In the genomic region with DNA sequence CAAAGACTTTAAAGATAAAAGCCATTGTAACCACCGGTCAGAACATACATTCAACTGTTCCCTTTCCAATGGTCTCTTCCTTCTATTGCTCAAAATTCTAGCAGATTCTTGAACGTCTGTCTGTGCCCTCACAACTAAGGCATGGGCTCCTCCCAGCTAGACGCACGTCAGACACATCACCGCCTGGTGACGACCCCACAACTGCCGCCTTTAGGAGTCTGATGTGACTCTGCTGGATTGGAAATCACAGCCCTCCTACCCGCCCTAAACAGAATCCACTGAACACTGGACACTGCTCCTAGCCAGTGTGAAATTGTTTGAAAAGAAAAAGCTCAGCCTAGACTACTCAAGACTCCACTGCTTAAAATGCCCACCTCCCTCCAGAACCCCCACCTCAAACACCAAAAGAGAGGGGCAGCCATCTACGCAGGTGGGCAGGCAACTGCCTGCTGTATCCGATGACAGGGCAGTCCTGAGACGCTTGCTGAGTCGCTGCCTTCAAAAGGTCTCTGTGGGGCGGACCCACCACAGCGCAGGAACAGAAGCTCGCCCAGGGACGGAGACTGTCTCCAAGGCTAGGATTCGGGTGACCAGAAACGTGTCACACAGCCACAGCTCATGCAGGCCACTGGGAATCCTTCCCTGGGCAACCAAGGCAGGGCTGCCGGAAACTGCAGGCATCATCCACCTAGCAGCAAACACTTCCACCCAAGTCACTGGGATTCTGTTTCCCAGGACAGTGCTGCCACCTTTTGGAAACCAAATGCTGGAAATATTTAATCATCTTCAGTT, we compare ENCODE assay signal across 9 cellular contexts. TPM values are rescaled to one million over a fixed set of nuclear protein-coding genes. Genes with fewer than 3 reads are reported as not detected.
DNase-seq lines count a peak whose midpoint lies in the region; ATAC-seq, FAIRE-seq and TF ChIP-seq lines count a peak whose summit lies in the region.
"Had no signal": no experiment of that assay in that cellular context is flagged by ENCODE, and none has a peak within 500 bp of the region (broad histone marks: within the 10 kb centered on the region; RNA-seq: fewer than 3 reads in every experiment).

No MANE protein-coding gene starts in this region.

- H3K4me3 ChIP-seq in BJ (ENCODE audit: low read depth, low read length) = no peak overlapping the region
- no peak overlapping the region for H3K4me3 ChIP-seq in bronchial epithelial cell (ENCODE audit: low read depth, low read length)
- no peak overlapping the region for H3K4me3 ChIP-seq in right lobe of liver

- DNase-seq in BJ (ENCODE audit: low read depth) (no peak), LHCN-M2 (ENCODE audit: low read depth) (peak; percentile 49), bronchial epithelial cell (ENCODE audit: low read depth) (no peak), right lobe of liver (no peak), dedifferentiated amniotic fluid mesenchymal stem cell (ENCODE audit: extremely low spot score) (no peak)
- no peak for DNase-seq in NK-92 treated with Interleukin-12 subunit alpha and Interleukin-12 subunit beta, amount 100 ng/mL, for 24 hours (lab: John Stamatoyannopoulos, UW)
- DNase-seq: activated T-cell treated with anti-CD3 and anti-CD28 coated beads, Interleukin-2, amount 50 U/mL, for 48 hours had no signal

- no peaks in the 10 kb centered on the region for H3K9me3 ChIP-seq in right lobe of liver

- peak; percentile 47 for TF ChIP-seq CTCF in BJ (IDR thresholded peaks at IDR 0.05; ENCODE audit: insufficient read depth, low read depth, low read length)
- peak; percentile 31 for TF ChIP-seq CTCF in bronchial epithelial cell (IDR thresholded peaks at IDR 0.05; ENCODE audit: insufficient read depth, low read length, severe bottlenecking)
- TF ChIP-seq CTCF in right lobe of liver (IDR thresholded peaks at IDR 0.05) = peak in 2 of 4 donors; percentile 27 to 41

- CTCF ChIA-PET in BJ (lab: Yijun Ruan, JAX) = interaction anchor here (0.6 to 2.7 kb wide), 27 partner anchors 8 to 785 kb away, joined by 3 to 11 read pairs (median 4); a partner anchor contains a TSS

- H3K36me3 ChIP-seq in BJ (ENCODE audit: control insufficient read depth, insufficient read depth, low read length) (peaks cover 2% of the 10 kb centered on the region), bronchial epithelial cell (ENCODE audit: control insufficient read depth, insufficient read depth, low read length) (peaks cover 4% of the 10 kb centered on the region), right lobe of liver (no peaks in the 10 kb centered on the region)

- H3K27me3 ChIP-seq in BJ (ENCODE audit: control insufficient read depth, insufficient read depth, low read length) (no peaks in the 10 kb centered on the region), bronchial epithelial cell (ENCODE audit: control insufficient read depth, insufficient read depth, low read length) (no peaks in the 10 kb centered on the region), right lobe of liver (no peaks in the 10 kb centered on the region)

- intact Hi-C loops in right lobe of liver (cut with DNase I) = no loop called here

- POLR2A ChIA-PET in BJ (lab: Charles Lee) = no interaction called here

- ATAC-seq in right lobe of liver (peak; percentile 43 to 70 (median 62)), GM18498 (IDR thresholded peaks at IDR 0.05; ENCODE audit: unreplicated experiment) (no peak), HG03196 (IDR thresholded peaks at IDR 0.05; ENCODE audit: unreplicated experiment) (no peak)

- WGBS in right lobe of liver (ENCODE audit: insufficient coverage, low coverage, low lambda C conversion rate, missing lambda C conversion rate) = 82% methylated on average over 12 of the region's 19 CpGs

- H3K27ac ChIP-seq in right lobe of liver = no peak overlapping the region

- no peaks in the 10 kb centered on the region for H3K4me1 ChIP-seq in right lobe of liver

- TF ChIP-seq POLR2A in right lobe of liver (IDR thresholded peaks at IDR 0.05) = no peak

- no peak for FAIRE-seq in bronchial epithelial cell (lab: Jason Lieb, UNC)

RNA-seq across cellular contexts. Expression of a gene that starts 34.7 kb away (rescaled TPM):
- polyA plus RNA-seq in BJ (2011; rRNA removed) = 44.3 and 47.2 TPM in 2 replicates
- polyA minus RNA-seq in BJ (2011; rRNA and poly(A)+ RNA removed) = 24.1 and 27.2 TPM in 2 replicates
- 42.6 and 51.6 TPM in 2 replicates for total RNA-seq in LHCN-M2 (2014; rRNA removed)
- polyA plus RNA-seq in LHCN-M2 (2012) = 41.3 TPM
- total RNA-seq in bronchial epithelial cell = 63.7 and 79.4 TPM in 2 replicates
- 10 to 100 TPM in 1 of 6 experiments, 1 to 10 TPM in 5; 3.1 to 10.2 (median 5.8) TPM for total RNA-seq in right lobe of liver

Comparison
In these comparisons a context has a peak if more than half of its experiments do, and no peak if none do; other contexts are left out.
1. ATAC-seq: peak in right lobe of liver (4 of 4); none in GM18498 (single experiment) and HG03196 (single experiment).